Comparison of ENCODE assay signal across 21 cellular contexts in the genomic region with DNA sequence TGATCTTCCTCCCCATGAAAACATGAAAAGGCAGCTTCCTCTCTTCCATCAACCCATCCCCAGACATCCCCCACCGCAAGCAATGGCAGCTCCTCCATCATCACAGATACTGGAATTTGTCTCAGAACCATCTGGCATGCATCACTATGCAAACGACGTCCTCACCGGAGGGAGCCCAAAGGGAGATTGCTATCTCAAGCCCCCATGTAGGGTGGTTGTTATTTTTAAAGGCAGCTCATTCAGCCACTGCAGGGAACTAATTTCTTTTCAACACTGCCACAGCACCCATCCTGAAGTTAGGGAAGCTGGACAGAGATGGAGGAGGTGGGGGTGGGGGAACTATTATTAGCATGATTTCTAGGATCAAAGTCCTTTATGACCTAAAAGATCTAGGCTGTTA.
"Had no signal": no experiment of that assay in that cellular context is flagged by ENCODE, and none has a peak within 500 bp of the region (broad histone marks: within the 10 kb centered on the region; RNA-seq: fewer than 3 reads in every experiment).

No MANE protein-coding gene starts in this region.

- ATAC-seq: activated CD8-positive, alpha-beta memory T cell treated with anti-CD3 and anti-CD28 coated beads, Interleukin-2, amount 10 ng/mL, durations not matched to agents 7 days and 5 days; PC-3 had no signal

- DNase-seq: activated B cell treated with CpG ODN at 0.5 μM for 24 hours; activated CD4-positive, alpha-beta T cell treated with anti-CD3 and anti-CD28 coated beads for 1 hour; activated CD4-positive, alpha-beta T cell treated with anti-CD3 and anti-CD28 coated beads, Interleukin-2, amount 10 ng/mL, durations not matched to agents 24 days and 14 days; activated CD4-positive, alpha-beta T cell treated with anti-CD3 and anti-CD28 coated beads, Interleukin-2, amount 50 U/mL, for 48 hours; activated CD8-positive, alpha-beta memory T cell treated with anti-CD3 and anti-CD28 coated beads, Interleukin-2, amount 10 ng/mL, durations not matched to agents 7 days and 5 days; activated effector memory CD4-positive, alpha-beta T cell treated with Interleukin-2 at 50 U/mL for 16 hours; activated naive CD4-positive, alpha-beta T cell; activated T-cell treated with anti-CD3 and anti-CD28 coated beads, Interleukin-2, amount 50 U/mL, for 24 hours; aorta; central memory CD4-positive, alpha-beta T cell; KBM-7; NCI-H1048; NCI-H1417; NCI-H1694; NCI-H2081 treated with DMSO at 0.1 percent for 48 hours; NCI-H446; NCI-H524; PC-3; SHP77 had no signal

- FAIRE-seq: bronchial epithelial cell, RCC 7860 had no signal
